In genomic region chr3:139577899-139578298, GRCh38 we compare ENCODE assay signal across 19 cellular contexts. TPM values are rescaled to one million over a fixed set of nuclear protein-coding genes. Genes with fewer than 3 reads are reported as not detected.
A peak's percentile ranks its signal among the peaks of the same experiment; 100 is the strongest.
DNase-seq lines count a peak whose midpoint lies in the region; ATAC-seq and TF ChIP-seq lines count a peak whose summit lies in the region.
"Had no signal": no experiment of that assay in that cellular context is flagged by ENCODE, and none has a peak within 500 bp of the region (broad histone marks: within the 10 kb centered on the region; RNA-seq: fewer than 3 reads in every experiment).

No MANE protein-coding gene starts in this region.

- peak; percentile 70 for DNase-seq in A673 (ENCODE audit: low spot score)
- peak; percentile 74 for DNase-seq in COR-L47 (lab: John Stamatoyannopoulos, UW)
- DNase-seq in NCI-H146 (lab: John Stamatoyannopoulos, UW): peak; percentile 64
- peak; percentile 57 for DNase-seq in iPS-NIHi11 (ENCODE audit: low spot score)
- DNase-seq in cardiac septum (ENCODE audit: low spot score): no peak
- DNase-seq in activated CD4-positive, alpha-beta memory T cell treated with anti-CD3 and anti-CD28 coated beads, Interleukin-2, amount 10 ng/mL, durations not matched to agents 7 days and 5 days: no peak
- DNase-seq: DMS 273 treated with DMSO at 0.1 percent for 48 hours, EL, HFFc6, NCI-H1048, NCI-H1930, NCI-H226, NCI-H526, SHP77, T-helper 17 cell had no signal

- intact Hi-C loops in A673 (cut with micrococcal nuclease; ENCODE audit: unreplicated experiment) (no loop called here), cardiac septum (cut with DNase I) (no loop called here)

- no peak overlapping the region for H3K4me3 Mint-ChIP-seq in activated CD4-positive, alpha-beta memory T cell treated with anti-CD3 and anti-CD28 coated beads, Interleukin-2, amount 10 ng/mL, durations not matched to agents 7 days and 5 days
- H3K4me3 Mint-ChIP-seq: HFFc6, T-helper 17 cell had no signal

- no peak overlapping the region for H3K27ac ChIP-seq in A673 (ENCODE audit: low read depth, low read length, poor library complexity, severe bottlenecking)
- H3K27ac ChIP-seq: HL-60 had no signal

- H3K36me3 ChIP-seq in A673 (ENCODE audit: insufficient read depth, low read length, poor library complexity, severe bottlenecking): no peaks in the 10 kb centered on the region

- no peaks in the 10 kb centered on the region for H3K36me3 Mint-ChIP-seq in activated CD4-positive, alpha-beta memory T cell treated with anti-CD3 and anti-CD28 coated beads, Interleukin-2, amount 10 ng/mL, durations not matched to agents 7 days and 5 days (ENCODE audit: low read depth)

- ATAC-seq in GM18498 (IDR thresholded peaks at IDR 0.05; ENCODE audit: unreplicated experiment): no peak
- ATAC-seq: K562, Panc1, T-helper 17 cell had no signal

- peaks cover 34% of the 10 kb centered on the region for H3K4me1 ChIP-seq in A673 (ENCODE audit: insufficient read depth, low read length, poor library complexity, severe bottlenecking)

- H3K27me3 ChIP-seq in A673 (replicated peaks; ENCODE audit: insufficient read depth, low read depth, low read length, poor library complexity): no peaks in the 10 kb centered on the region

- BruUV-seq in A673 (replicated peaks; lab: Mats Ljungman, UMichigan): no TSS peak

- H3K27me3 Mint-ChIP-seq in activated CD4-positive, alpha-beta memory T cell treated with anti-CD3 and anti-CD28 coated beads, Interleukin-2, amount 10 ng/mL, durations not matched to agents 7 days and 5 days: peaks cover 2% of the 10 kb centered on the region

- H3K9me3 Mint-ChIP-seq in activated CD4-positive, alpha-beta memory T cell treated with anti-CD3 and anti-CD28 coated beads, Interleukin-2, amount 10 ng/mL, durations not matched to agents 7 days and 5 days: no peaks in the 10 kb centered on the region

- CTCF ChIA-PET in A673 (lab: Charles Lee): no interaction called here
- CTCF ChIA-PET in activated CD4-positive, alpha-beta memory T cell treated with anti-CD3 and anti-CD28 coated beads, Interleukin-2, amount 10 ng/mL, durations not matched to agents 7 days and 5 days (lab: Charles Lee): no interaction called here

- H3K4me1 Mint-ChIP-seq in activated CD4-positive, alpha-beta memory T cell treated with anti-CD3 and anti-CD28 coated beads, Interleukin-2, amount 10 ng/mL, durations not matched to agents 7 days and 5 days: no peaks in the 10 kb centered on the region

- H3K4me3 ChIP-seq in A673 (ENCODE audit: low read depth, low read length, poor library complexity, severe bottlenecking): no peak overlapping the region
- H3K4me3 ChIP-seq: K562 had no signal

- no peaks in the 10 kb centered on the region for H3K9me3 ChIP-seq in A673 (ENCODE audit: low read depth, low read length, poor library complexity, severe bottlenecking)

- no peak overlapping the region for H3K27ac Mint-ChIP-seq in activated CD4-positive, alpha-beta memory T cell treated with anti-CD3 and anti-CD28 coated beads, Interleukin-2, amount 10 ng/mL, durations not matched to agents 7 days and 5 days
- H3K27ac Mint-ChIP-seq: HFFc6, T-helper 17 cell had no signal

- TF ChIP-seq CTCF in A673 (conservative IDR thresholded peaks at IDR 0.05; ENCODE audit: low read depth, low read length): no peak

- POLR2A ChIA-PET in A673 (lab: Charles Lee; ENCODE audit: low non-redundant PET): no interaction called here
- POLR2A ChIA-PET in activated CD4-positive, alpha-beta memory T cell treated with anti-CD3 and anti-CD28 coated beads, Interleukin-2, amount 10 ng/mL, durations not matched to agents 7 days and 5 days (lab: Charles Lee): no interaction called here

RNA-seq across cellular contexts. Expression of gene RBP1, which starts 38.4 kb away (rescaled TPM):
- total RNA-seq in A673 (2021) (45.4 and 49.9 TPM in 2 replicates), cardiac septum (9.3 TPM)
- total RNA-seq in activated CD4-positive, alpha-beta memory T cell treated with anti-CD3 and anti-CD28 coated beads, Interleukin-2, amount 10 ng/mL, durations not matched to agents 7 days and 5 days: not detected
- total RNA-seq: HFFc6, T-helper 17 cell had no signal

Comparison
In these comparisons a context has a peak if more than half of its experiments do, and no peak if none do; other contexts are left out.
1. DNase-seq: peak in A673 (single experiment), COR-L47 (single experiment), NCI-H146 (single experiment) and iPS-NIHi11 (single experiment); none in cardiac septum (single experiment) and activated CD4-positive, alpha-beta memory T cell treated with anti-CD3 and anti-CD28 coated beads, Interleukin-2, amount 10 ng/mL, durations not matched to agents 7 days and 5 days (single experiment).
2. RNA of gene RBP1, which starts 38.4 kb away (total RNA-seq): 45.4 to 49.9 TPM in A673 and 9.3 TPM in cardiac septum (single experiment); not detected in activated CD4-positive, alpha-beta memory T cell treated with anti-CD3 and anti-CD28 coated beads, Interleukin-2, amount 10 ng/mL, durations not matched to agents 7 days and 5 days; every median in the first group is over 10 times any median in the second.